Comparison of ENCODE assay signal across 8 cellular contexts in the genomic region with DNA sequence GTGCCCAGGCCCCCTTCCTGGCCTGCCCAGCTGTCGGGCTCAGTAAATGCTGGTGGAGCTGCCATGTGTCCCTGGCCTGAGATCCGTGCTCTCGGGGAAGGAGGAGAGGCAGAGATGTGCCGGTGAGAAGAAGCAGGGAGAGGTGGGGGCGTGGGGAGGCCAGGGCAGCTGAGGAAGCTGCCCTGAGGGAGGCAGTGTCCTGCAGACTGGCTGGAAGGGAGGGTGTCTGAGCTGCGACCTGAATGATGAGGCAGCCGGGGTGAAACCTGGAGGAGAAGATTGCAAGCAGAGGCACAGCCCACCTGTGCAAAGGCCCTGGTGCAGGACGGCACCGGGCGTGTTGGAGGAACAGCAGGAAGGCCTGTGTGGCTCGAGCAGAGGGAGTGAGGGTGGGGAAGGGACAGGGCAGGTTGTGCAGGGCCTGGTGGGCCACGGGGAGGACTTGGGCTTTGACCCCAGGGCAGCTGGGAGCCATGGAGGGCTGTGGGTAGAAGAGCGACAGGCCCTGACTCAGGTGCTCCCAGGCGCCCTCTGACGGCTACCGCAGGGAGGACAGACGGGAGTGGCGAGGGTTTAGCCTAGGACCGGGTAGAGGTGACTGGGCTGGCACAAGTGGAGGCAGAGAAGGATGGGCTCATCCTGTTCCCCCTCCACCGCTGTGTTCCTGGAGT. TPM values are rescaled to one million over a fixed set of nuclear protein-coding genes. Genes with fewer than 3 reads are reported as not detected.
DNase-seq lines count a peak whose midpoint lies in the region; ATAC-seq and TF ChIP-seq lines count a peak whose summit lies in the region.

No MANE protein-coding gene starts in this region.

- peaks cover 7% of the 10 kb centered on the region for H3K36me3 Mint-ChIP-seq in memory B cell

- no peaks in the 10 kb centered on the region for H3K9me3 ChIP-seq in colonic mucosa

- no peak overlapping the region for H3K4me3 Mint-ChIP-seq in memory B cell

- no peak overlapping the region for H3K4me3 ChIP-seq in colonic mucosa

- no peaks in the 10 kb centered on the region for H3K27me3 ChIP-seq in colonic mucosa

- H3K27me3 Mint-ChIP-seq in memory B cell, result no peaks in the 10 kb centered on the region

- H3K4me1 ChIP-seq in colonic mucosa, result no peaks in the 10 kb centered on the region

- peak overlapping the region; percentile 14 for H3K27ac Mint-ChIP-seq in memory B cell

- no peak overlapping the region for H3K27ac ChIP-seq in colonic mucosa

- no peak overlapping the region for H3K9ac ChIP-seq in colonic mucosa (ENCODE audit: low read depth in 2 of 2, low read length in 2 of 2)

- DNase-seq in GM03348 (ENCODE audit: low spot score) (peak; percentile 76), colonic mucosa (peak; percentile 68), memory B cell (ENCODE audit: low spot score in 2 of 2) (peak; percentile 58 to 76), pons (ENCODE audit: low spot score) (no peak)
- peak; percentile 57 to 72 for DNase-seq in activated CD4-positive, alpha-beta T cell treated with anti-CD3 and anti-CD28 coated beads for 24 hours (ENCODE audit: low read depth in 2 of 2)
- DNase-seq in stimulated activated CD8-positive, alpha-beta memory T cell treated with anti-CD3 and anti-CD28 coated beads, Interleukin-7, amount 100 ng/mL, for 4 hours (ENCODE audit: low read depth in 2 of 2), result peak; percentile 42 to 47

- intact Hi-C loops in colonic mucosa (cut with DNase I), result no loop called here

- H3K9me3 Mint-ChIP-seq in memory B cell, result no peaks in the 10 kb centered on the region

- peaks cover 6% of the 10 kb centered on the region for H3K36me3 ChIP-seq in colonic mucosa

- TF ChIP-seq CTCF in LNCAP (IDR thresholded peaks at IDR 0.05) (peak; percentile 67), colonic mucosa (IDR thresholded peaks at IDR 0.05) (peak; percentile 55)

- H3K4me1 Mint-ChIP-seq in memory B cell, result peaks cover 8% of the 10 kb centered on the region

- ATAC-seq in memory B cell (ENCODE audit: low read depth), result peak; percentile 80
- ATAC-seq in HG03439 (IDR thresholded peaks at IDR 0.05; ENCODE audit: unreplicated experiment), result no peak

RNA-seq across cellular contexts. Expression of gene CELF5, which starts 14.0 kb away (rescaled TPM):
- under 1 TPM; 0.42 to 0.59 TPM for total RNA-seq in colonic mucosa

RNA-seq across cellular contexts. Expression of gene NCLN, which starts 24.8 kb away (rescaled TPM):
- 100 to 1,000 TPM in 1 of 2 donors, 10 to 100 TPM in 1; 75.0 to 195 TPM for total RNA-seq in colonic mucosa

RNA-seq across cellular contexts. Expression of gene S1PR4, which starts 31.9 kb away (rescaled TPM):
- total RNA-seq in colonic mucosa, result 1 to 10 TPM in 1 of 2 donors, under 1 TPM in 1; 0.96 to 1.1 TPM
